In the genomic region with DNA sequence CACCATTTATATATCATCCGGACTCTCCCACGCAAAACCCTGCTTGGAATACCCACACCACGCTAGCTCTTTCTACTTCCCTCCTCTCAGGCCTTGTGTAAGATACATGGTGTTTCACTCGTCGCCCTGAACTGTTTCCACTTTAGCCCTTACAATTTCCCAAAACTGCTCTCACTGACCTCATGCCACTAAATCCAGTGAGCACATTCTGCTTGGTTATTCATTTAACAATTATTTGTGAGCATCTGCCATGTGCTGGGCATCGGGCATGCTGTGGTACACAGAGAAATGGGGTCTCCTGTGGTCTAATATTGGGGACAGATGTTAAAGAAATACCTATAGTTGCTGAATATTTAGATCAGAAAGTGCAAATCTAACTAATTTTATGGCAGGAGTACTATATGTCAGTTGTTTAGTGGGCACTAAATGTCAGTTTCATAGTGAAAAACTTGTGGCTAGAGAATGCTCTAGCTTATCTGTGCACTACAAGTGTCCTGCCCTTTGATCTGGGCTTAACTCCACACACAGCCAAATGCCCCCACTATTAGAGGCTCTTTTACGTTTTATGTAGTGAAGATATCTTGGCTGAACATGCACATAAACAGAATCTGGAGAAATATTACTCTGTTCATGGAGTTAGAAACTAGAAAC, we compare ENCODE assay signal across 13 cellular contexts. TPM values are rescaled to one million over a fixed set of nuclear protein-coding genes. Genes with fewer than 3 reads are reported as not detected.
DNase-seq lines count a peak whose midpoint lies in the region; ATAC-seq, FAIRE-seq and TF ChIP-seq lines count a peak whose summit lies in the region.
"Had no signal": no experiment of that assay in that cellular context is flagged by ENCODE, and none has a peak within 500 bp of the region (broad histone marks: within the 10 kb centered on the region; RNA-seq: fewer than 3 reads in every experiment).

No MANE protein-coding gene starts in this region.

- H3K9me3 ChIP-seq in ascending aorta (no peaks in the 10 kb centered on the region), psoas muscle (no peaks in the 10 kb centered on the region)

- peak overlapping the region; percentile 31 to 52 for H3K4me3 ChIP-seq in ascending aorta
- H3K4me3 ChIP-seq in psoas muscle, result peak overlapping the region; percentile 40
- H3K4me3 ChIP-seq: PC-9 had no signal

- ATAC-seq in GM18861 (IDR thresholded peaks at IDR 0.05; ENCODE audit: unreplicated experiment) (peak; percentile 35), HG02798 (IDR thresholded peaks at IDR 0.05; ENCODE audit: poor library complexity, unreplicated experiment) (peak; percentile 37), psoas muscle (no peak)
- ATAC-seq: CD8-positive, alpha-beta T cell had no signal

- 85 to 91% (median 85%) methylated on average over 7 of the region's 7 CpGs for WGBS in psoas muscle, 3 donors

- TF ChIP-seq CTCF in ascending aorta (IDR thresholded peaks at IDR 0.05) (no peak), psoas muscle (IDR thresholded peaks at IDR 0.05) (no peak)

- no peaks in the 10 kb centered on the region for H3K27me3 ChIP-seq in ascending aorta
- no peaks in the 10 kb centered on the region for H3K27me3 ChIP-seq in psoas muscle (ENCODE audit: insufficient read depth in 3 of 3, low read length in 2 of 3)

- in situ Hi-C loops in ACHN (cut with HindIII; ENCODE audit: low pct_ligation_motif_present, low pct_unique_long_range_greater_than_20kb, low sequenced_read_pairs), result no loop called here

- no peak for FAIRE-seq in RCC 7860 (lab: Jason Lieb, UNC)

- no peak for DNase-seq in ascending aorta (ENCODE audit: low spot score in 2 of 2)
- DNase-seq in psoas muscle, result no peak
- no peak for DNase-seq in ACHN
- DNase-seq in NCI-H2081 (lab: John Stamatoyannopoulos, UW), result no peak
- no peak for DNase-seq in RCC 7860 (ENCODE audit: low spot score)
- DNase-seq in HuH-7.5 (ENCODE audit: low spot score), result no peak
- DNase-seq: aorta; CD8-positive, alpha-beta T cell; PC-9; T-helper 9 cell had no signal

- H3K36me3 ChIP-seq in ascending aorta (no peaks in the 10 kb centered on the region), psoas muscle (ENCODE audit: insufficient read depth in 1 of 2, low read depth in 1 of 2) (no peaks in the 10 kb centered on the region)

- H3K27ac ChIP-seq in ascending aorta (peak overlapping the region; percentile 8 to 41), psoas muscle (no peak overlapping the region)
- H3K27ac ChIP-seq: KMS-11, PC-9 had no signal

- intact Hi-C loops in ascending aorta (cut with DNase I), result loop anchor here (5.0 kb wide), 1 partner anchor 38 kb away; no protein-coding TSS in a partner anchor
- intact Hi-C loops in psoas muscle (cut with DNase I), result no loop called here

- H3K4me1 ChIP-seq in ascending aorta (peaks cover 3 to 13% of the 10 kb centered on the region in 2 donors), psoas muscle (peaks cover 5% of the 10 kb centered on the region)

RNA-seq across cellular contexts. Expression of gene PLEKHG1, which starts 41.0 kb away (rescaled TPM):
- total RNA-seq in ascending aorta, result 10.7 TPM
- 10 to 100 TPM in 1 of 4 donors, 1 to 10 TPM in 3; 4.2 to 10.6 (median 7.3) TPM for total RNA-seq in psoas muscle
- 1 to 10 TPM; 1.3 to 1.8 (median 1.6) TPM for polyA plus RNA-seq in psoas muscle

Comparison
In these comparisons a context has a peak if more than half of its experiments do, and no peak if none do; other contexts are left out.
1. ATAC-seq: peak in GM18861 (single experiment) and HG02798 (single experiment); none in psoas muscle (0 of 4).